In genomic region chr6:71529026-71529425, GRCh38 we compare ENCODE assay signal across 10 cellular contexts.
"Had no signal": no experiment of that assay in that cellular context is flagged by ENCODE, and none has a peak within 500 bp of the region (broad histone marks: within the 10 kb centered on the region; RNA-seq: fewer than 3 reads in every experiment).

No MANE protein-coding gene starts in this region.

- ATAC-seq: GM23338, HepG2 had no signal

- H3K4me2 ChIP-seq: GM23338, KMS-11 had no signal

- H3K4me1 Mint-ChIP-seq: GM23338, IgD-negative memory B cell had no signal

- H3K9ac ChIP-seq: KMS-11 had no signal

- H3K27ac ChIP-seq: HL-60, KMS-11 had no signal

- H3K36me3 Mint-ChIP-seq: IgD-negative memory B cell had no signal

- H3K4me3 Mint-ChIP-seq: GM23338, H9, IgD-negative memory B cell had no signal

- FAIRE-seq: H1, H54, HepG2 had no signal

- DNase-seq: H9, HCEC 1CT, KBM-7 had no signal

- H3K4me3 ChIP-seq: GM23338 had no signal

- H3K9me3 Mint-ChIP-seq: GM23338, H9, IgD-negative memory B cell had no signal

- H2AFZ ChIP-seq: GM23338 had no signal

- H3K27ac Mint-ChIP-seq: GM23338, H9, IgD-negative memory B cell had no signal
